ENCODE assay signal across 6 cellular contexts in genomic region chr7:144323359-144323758, GRCh38. TPM values are rescaled to one million over a fixed set of nuclear protein-coding genes. Genes with fewer than 3 reads are reported as not detected.
"Had no signal": no experiment of that assay in that cellular context is flagged by ENCODE, and none has a peak within 500 bp of the region (broad histone marks: within the 10 kb centered on the region; RNA-seq: fewer than 3 reads in every experiment).

No MANE protein-coding gene starts in this region.

RNA-seq across cellular contexts. Expression of gene OR2A1, which starts 11.1 kb away (rescaled TPM):
- total RNA-seq: H4, H7, HFFc6, HT1080, IMR-90 had no signal
- polyA plus RNA-seq: IMR-90 had no signal

RNA-seq across cellular contexts. Expression of gene ARHGEF5, which starts 31.8 kb away (rescaled TPM):
- total RNA-seq: HFFc6 had no signal

RNA-seq across cellular contexts. Expression of gene CTAGE8, which starts 54.3 kb away (rescaled TPM):
- total RNA-seq: GM23248, H7, HFFc6, HT1080, IMR-90 had no signal
- polyA plus RNA-seq: GM23248, IMR-90 had no signal

RNA-seq across cellular contexts. Expression of gene OR2A7, which starts 58.8 kb away (rescaled TPM):
- total RNA-seq: GM23248, H4, HFFc6, HT1080, IMR-90 had no signal
- polyA plus RNA-seq: IMR-90 had no signal
